Comparison of ENCODE assay signal across 2 cellular contexts in genomic region chr6:77106992-77107391, GRCh38.
TF ChIP-seq lines count a peak whose summit lies in the region.

No MANE protein-coding gene starts in this region.

TF ChIP-seq in SK-N-SH treated with all-trans-retinoic acid at 6 μM for 48 hours, 23 proteins besides CTCF, POLR2A, EP300 and RAD21 (continued from another document):
- TF ChIP-seq CREB5 (CRISPR knock-in tag; IDR thresholded peaks at IDR 0.05; ENCODE audit: low read depth) = no peak
- TF ChIP-seq CSRNP3 (CRISPR knock-in tag; IDR thresholded peaks at IDR 0.05) = no peak
- no peak for TF ChIP-seq PATZ1 (CRISPR knock-in tag; IDR thresholded peaks at IDR 0.05; ENCODE audit: borderline replicate concordance)
- TF ChIP-seq ZC3H10 (CRISPR knock-in tag; IDR thresholded peaks at IDR 0.05) = no peak
- TF ChIP-seq TCF4 (CRISPR knock-in tag; IDR thresholded peaks at IDR 0.05; ENCODE audit: borderline replicate concordance) = no peak
- no peak for TF ChIP-seq POU6F1 (CRISPR knock-in tag; IDR thresholded peaks at IDR 0.05; ENCODE audit: borderline replicate concordance, low read depth)
- no peak for TF ChIP-seq ZFP3 (CRISPR knock-in tag; IDR thresholded peaks at IDR 0.05)
- TF ChIP-seq ZNF8 (CRISPR knock-in tag; IDR thresholded peaks at IDR 0.05) = no peak
- TF ChIP-seq ESRRG (CRISPR knock-in tag; IDR thresholded peaks at IDR 0.05) = no peak
- TF ChIP-seq TSHZ2 (CRISPR knock-in tag; IDR thresholded peaks at IDR 0.05) = no peak

TF ChIP-seq in SK-N-SH, 30 proteins besides CTCF, POLR2A, EP300 and RAD21 (continued from another document):
- no peak for TF ChIP-seq RFX5 (IDR thresholded peaks at IDR 0.05; ENCODE audit: low read length)
- no peak for TF ChIP-seq ELF1 (IDR thresholded peaks at IDR 0.05)
- TF ChIP-seq GATA2 (CRISPR knock-in tag; IDR thresholded peaks at IDR 0.05) = no peak
- TF ChIP-seq MXI1 (IDR thresholded peaks at IDR 0.05; ENCODE audit: low read depth, low read length) = no peak
- no peak for TF ChIP-seq USF1 (IDR thresholded peaks at IDR 0.05; ENCODE audit: borderline replicate concordance, low read depth)
- TF ChIP-seq IRF3 (IDR thresholded peaks at IDR 0.05; ENCODE audit: low read depth, low read length) = no peak
- TF ChIP-seq PBX3 (IDR thresholded peaks at IDR 0.05) = no peak
- TF ChIP-seq TEAD4 (IDR thresholded peaks at IDR 0.05; ENCODE audit: borderline replicate concordance, insufficient read depth) = no peak
